24 cellular contexts compared by ENCODE assay signal in genomic region chr19:20287070-20287469, GRCh38.
"Had no signal": no experiment of that assay in that cellular context is flagged by ENCODE, and none has a peak within 500 bp of the region (broad histone marks: within the 10 kb centered on the region; RNA-seq: fewer than 3 reads in every experiment).

No MANE protein-coding gene starts in this region.

- H3K4me1 ChIP-seq: colonic mucosa, esophagus squamous epithelium, gastrocnemius medialis, heart right ventricle, left lung, right lobe of liver, suprapubic skin, transverse colon, uterus had no signal

- H3K27ac ChIP-seq: colonic mucosa, esophagus squamous epithelium, gastrocnemius medialis, heart right ventricle, left lung, pancreas, right lobe of liver, skin epidermis, suprapubic skin, transverse colon, uterus had no signal

- H3K27me3 ChIP-seq: colonic mucosa, esophagus squamous epithelium, gastrocnemius medialis, left lung, pancreas, right lobe of liver, suprapubic skin, transverse colon, uterus had no signal

- FAIRE-seq: pancreas had no signal

- H3K4me3 ChIP-seq: colonic mucosa, esophagus squamous epithelium, gastrocnemius medialis, heart right ventricle, left lung, lung, pancreas, right lobe of liver, skin epidermis, suprapubic skin, transverse colon, uterus had no signal

- ATAC-seq: activated CD8-positive, alpha-beta memory T cell treated with anti-CD3 and anti-CD28 coated beads, Interleukin-2, amount 10 ng/mL, durations not matched to agents 7 days and 5 days; activated naive CD8-positive, alpha-beta T cell treated with anti-CD3 and anti-CD28 coated beads, Interleukin-2, amount 50 U/mL, for 24 hours; gastrocnemius medialis; heart right ventricle; left lung; natural killer cell; pancreas; right lobe of liver had no signal

- DNase-seq: activated CD4-positive, alpha-beta memory T cell treated with anti-CD3 and anti-CD28 coated beads, Interleukin-2, amount 10 ng/mL, durations not matched to agents 7 days and 5 days; activated CD4-positive, alpha-beta T cell treated with anti-CD3 and anti-CD28 coated beads for 48 hours; activated CD4-positive, CD25-positive, alpha-beta regulatory T cell; activated CD8-positive, alpha-beta memory T cell treated with anti-CD3 and anti-CD28 coated beads, Interleukin-2, amount 10 ng/mL, durations not matched to agents 7 days and 5 days; activated effector memory CD4-positive, alpha-beta T cell treated with anti-CD3 and anti-CD28 coated beads, Interleukin-2, amount 50 U/mL, for 16 hours; activated naive CD4-positive, alpha-beta T cell treated with anti-CD3 and anti-CD28 coated beads, Interleukin-2, amount 50 U/mL, for 16 hours; activated naive CD8-positive, alpha-beta T cell treated with anti-CD3 and anti-CD28 coated beads, Interleukin-2, amount 50 U/mL, for 24 hours; activated T-cell treated with anti-CD3 and anti-CD28 coated beads for 4 hours; central memory CD4-positive, alpha-beta T cell; colonic mucosa; esophagus squamous epithelium; gastrocnemius medialis; heart right ventricle; left lung; natural killer cell; pancreas; right lobe of liver; stimulated activated CD4-positive, alpha-beta T cell treated with anti-CD3 and anti-CD28 coated beads, Interleukin-1b, Interleukin-23, amount 100 ng/mL, for 48 hours; T1000; transverse colon; uterus had no signal

- H3K36me3 ChIP-seq: colonic mucosa, esophagus squamous epithelium, gastrocnemius medialis, heart right ventricle, left lung, pancreas, right lobe of liver, suprapubic skin, transverse colon, uterus had no signal

- H3K9me3 ChIP-seq: colonic mucosa, esophagus squamous epithelium, gastrocnemius medialis, pancreas, right lobe of liver, transverse colon, uterus had no signal
